Comparison of ENCODE assay signal across 8 cellular contexts in the genomic region with DNA sequence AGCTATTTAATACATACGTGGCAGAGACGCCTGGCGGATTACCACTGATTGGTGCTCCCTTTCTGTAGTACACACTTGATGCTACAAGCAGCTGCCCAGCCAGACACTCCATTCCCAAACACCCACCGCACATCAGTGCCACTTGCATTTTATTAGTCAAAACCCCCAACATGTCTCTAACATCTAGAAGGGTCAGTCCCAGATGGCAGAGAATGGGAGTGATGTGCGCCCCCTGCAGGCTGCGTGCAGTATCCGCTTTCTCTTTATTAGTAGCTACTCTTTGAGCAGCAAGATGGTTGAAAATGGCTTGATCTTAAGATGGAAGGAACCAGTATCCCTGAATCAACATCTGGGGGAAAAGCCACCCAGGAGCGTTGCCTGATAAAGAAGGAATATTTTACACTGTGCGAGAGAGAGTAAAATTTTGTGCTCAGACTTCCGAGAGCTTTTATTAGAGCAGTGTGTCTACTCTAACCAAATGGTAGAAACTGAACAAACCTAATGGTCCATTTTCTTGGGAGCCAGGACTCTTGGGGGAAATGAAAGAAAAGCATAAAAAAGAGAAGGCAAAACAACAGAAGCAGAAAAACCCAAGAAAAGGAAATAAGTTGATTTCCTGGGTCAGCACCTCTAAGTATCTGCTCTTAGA.
DNase-seq lines count a peak whose midpoint lies in the region; ATAC-seq and TF ChIP-seq lines count a peak whose summit lies in the region.

No MANE protein-coding gene starts in this region.

- no peak overlapping the region for H2AFZ ChIP-seq in OCI-LY1 (ENCODE audit: low read length)

- H3K9ac ChIP-seq in OCI-LY1 (ENCODE audit: low read length), result no peak overlapping the region

- H3K4me2 ChIP-seq in OCI-LY1 (ENCODE audit: low read length), result no peak overlapping the region

- H3K27me3 ChIP-seq in OCI-LY1 (ENCODE audit: insufficient read depth, low read length), result no peaks in the 10 kb centered on the region
- no peaks in the 10 kb centered on the region for H3K27me3 ChIP-seq in sigmoid colon

- no peak for TF ChIP-seq EP300 in sigmoid colon (IDR thresholded peaks at IDR 0.05)

- no peaks in the 10 kb centered on the region for H3K79me2 ChIP-seq in OCI-LY1 (ENCODE audit: insufficient read depth, low read length)

- H3K27ac ChIP-seq in OCI-LY1 (ENCODE audit: low read depth, low read length, poor library complexity, severe bottlenecking) (no peak overlapping the region), coronary artery (no peak overlapping the region), sigmoid colon (no peak overlapping the region)

- no peak for ATAC-seq in sciatic nerve

- H3K36me3 ChIP-seq in OCI-LY1 (ENCODE audit: insufficient read depth, low read length) (no peaks in the 10 kb centered on the region), sigmoid colon (no peaks in the 10 kb centered on the region)

- WGBS in sigmoid colon, 2 donors, result 85 to 87% methylated on average over 10 of the region's 10 CpGs

- H3F3A ChIP-seq in OCI-LY1 (ENCODE audit: insufficient read depth, low read length), result no peaks in the 10 kb centered on the region

- no peak for TF ChIP-seq POLR2A in sigmoid colon (IDR thresholded peaks at IDR 0.05)

- TF ChIP-seq CTCF in OCI-LY1 (IDR thresholded peaks at IDR 0.05; ENCODE audit: low read length) (peak; percentile 91), coronary artery (IDR thresholded peaks at IDR 0.05) (peak; percentile 15), sigmoid colon (IDR thresholded peaks at IDR 0.05) (no peak)

- H3K9me2 ChIP-seq in OCI-LY1 (ENCODE audit: low read depth, low read length), result no peaks in the 10 kb centered on the region

- H3K9me3 ChIP-seq in OCI-LY1 (ENCODE audit: low read length), result no peaks in the 10 kb centered on the region
- H3K9me3 ChIP-seq in sigmoid colon, result no peaks in the 10 kb centered on the region

- DNase-seq in DMS 273 (lab: John Stamatoyannopoulos, UW; ENCODE audit: unreplicated experiment) (peak; percentile 18), DMS 273 treated with DMSO at 0.1 percent for 48 hours (lab: John Stamatoyannopoulos, UW) (no peak), coronary artery (ENCODE audit: low spot score) (no peak), sciatic nerve (ENCODE audit: low spot score) (no peak), sigmoid colon (no peak), NCI-H1092 treated with DMSO at 0.1 percent for 48 hours (lab: John Stamatoyannopoulos, UW) (no peak)
- peak; percentile 24 for DNase-seq in stimulated activated CD4-positive, alpha-beta T cell treated with anti-CD3 and anti-CD28 coated beads, Interleukin-4, amount 100 ng/mL, for 1 hour

- intact Hi-C loops in sciatic nerve (cut with DNase I) (no loop called here), sigmoid colon (cut with DNase I) (no loop called here)

- no peaks in the 10 kb centered on the region for H4K20me1 ChIP-seq in OCI-LY1 (ENCODE audit: insufficient read depth, low read length)

- no peak overlapping the region for H3K4me3 ChIP-seq in OCI-LY1 (ENCODE audit: low read depth, low read length, poor library complexity, severe bottlenecking)
- H3K4me3 ChIP-seq in coronary artery, result no peak overlapping the region
- no peak overlapping the region for H3K4me3 ChIP-seq in sigmoid colon

- H3K4me1 ChIP-seq in OCI-LY1 (ENCODE audit: insufficient read depth, low read length, severe bottlenecking), result no peaks in the 10 kb centered on the region
- H3K4me1 ChIP-seq in sigmoid colon, result no peaks in the 10 kb centered on the region

Comparison
In these comparisons a context has a peak if more than half of its experiments do, and no peak if none do; other contexts are left out.
1. DNase-seq: peak in DMS 273 (single experiment) and stimulated activated CD4-positive, alpha-beta T cell treated with anti-CD3 and anti-CD28 coated beads, Interleukin-4, amount 100 ng/mL, for 1 hour (single experiment); none in DMS 273 treated with DMSO at 0.1 percent for 48 hours (single experiment), coronary artery (single experiment), sciatic nerve (single experiment), sigmoid colon (single experiment) and NCI-H1092 treated with DMSO at 0.1 percent for 48 hours (single experiment).
2. CTCF ChIP-seq: peak in OCI-LY1 (single experiment) and coronary artery (single experiment); none in sigmoid colon (0 of 4).